In genomic region chr9:13911473-13911872, GRCh38 we compare ENCODE assay signal across 16 cellular contexts.
"Had no signal": no experiment of that assay in that cellular context is flagged by ENCODE, and none has a peak within 500 bp of the region (broad histone marks: within the 10 kb centered on the region; RNA-seq: fewer than 3 reads in every experiment).

No MANE protein-coding gene starts in this region.

- H3K27ac Mint-ChIP-seq: endodermal cell, natural killer cell, neural progenitor cell, progenitor cell of endocrine pancreas had no signal

- H3K27me3 Mint-ChIP-seq: progenitor cell of endocrine pancreas had no signal

- H3K4me3 Mint-ChIP-seq: endodermal cell, natural killer cell, neural progenitor cell had no signal

- H3K4me1 Mint-ChIP-seq: endodermal cell, natural killer cell, neural progenitor cell had no signal

- ATAC-seq: pancreas, right cardiac atrium had no signal

- H3K36me3 Mint-ChIP-seq: natural killer cell, neural progenitor cell had no signal

- DNase-seq: colonic mucosa; dermis blood vessel endothelial cell; endodermal cell; foreskin melanocyte; head of caudate nucleus; kidney glomerular epithelial cell; natural killer cell; nucleus accumbens; pancreas; right cardiac atrium; small intestine; stimulated activated CD4-positive, alpha-beta T cell treated with anti-CD3 and anti-CD28 coated beads, Interleukin-2, amount 100 ng/mL, for 48 hours; stimulated activated naive CD4-positive, alpha-beta T cell treated with Interleukin-2 at 50 U/mL for 16 hours; trophoblast cell had no signal
